ENCODE assay signal across 1 cellular context in genomic region chr4:3354455-3354811, GRCh38.
TF ChIP-seq lines count a peak whose summit lies in the region.

No MANE protein-coding gene starts in this region.

TF ChIP-seq in HepG2, 621 proteins besides CTCF, POLR2A, EP300 and RAD21 (continued from another document and continues in another):
- no peak for TF ChIP-seq ZBTB37 (CRISPR knock-in tag; IDR thresholded peaks at IDR 0.05)
- no peak for TF ChIP-seq SRSF9 (IDR thresholded peaks at IDR 0.05; ENCODE audit: borderline replicate concordance, insufficient read depth, low read depth, low read length, poor library complexity, severe bottlenecking)
- no peak for TF ChIP-seq ZFYVE20 (CRISPR knock-in tag; IDR thresholded peaks at IDR 0.05; ENCODE audit: borderline replicate concordance, low read depth)
- no peak for TF ChIP-seq ZNF44 (CRISPR knock-in tag; IDR thresholded peaks at IDR 0.05)
- no peak for TF ChIP-seq YY1 (IDR thresholded peaks at IDR 0.05; ENCODE audit: insufficient read depth, insufficient replicate concordance, low read depth, low read length)
- peak; percentile 53; the same call in 1 of the 2 replicates for TF ChIP-seq ZSCAN5A (CRISPR knock-in tag; IDR thresholded peaks at IDR 0.05; ENCODE audit: borderline replicate concordance)
- no peak for TF ChIP-seq HMGA1 (CRISPR knock-in tag; conservative IDR thresholded peaks at IDR 0.05)
- TF ChIP-seq GLMP (CRISPR knock-in tag; IDR thresholded peaks at IDR 0.05; ENCODE audit: borderline replicate concordance) = no peak
- no peak for TF ChIP-seq ZNF512B (CRISPR knock-in tag; IDR thresholded peaks at IDR 0.05; ENCODE audit: borderline replicate concordance)
- no peak for TF ChIP-seq ZNF33A (CRISPR knock-in tag; IDR thresholded peaks at IDR 0.05; ENCODE audit: borderline replicate concordance)
- TF ChIP-seq, protein P1, sequence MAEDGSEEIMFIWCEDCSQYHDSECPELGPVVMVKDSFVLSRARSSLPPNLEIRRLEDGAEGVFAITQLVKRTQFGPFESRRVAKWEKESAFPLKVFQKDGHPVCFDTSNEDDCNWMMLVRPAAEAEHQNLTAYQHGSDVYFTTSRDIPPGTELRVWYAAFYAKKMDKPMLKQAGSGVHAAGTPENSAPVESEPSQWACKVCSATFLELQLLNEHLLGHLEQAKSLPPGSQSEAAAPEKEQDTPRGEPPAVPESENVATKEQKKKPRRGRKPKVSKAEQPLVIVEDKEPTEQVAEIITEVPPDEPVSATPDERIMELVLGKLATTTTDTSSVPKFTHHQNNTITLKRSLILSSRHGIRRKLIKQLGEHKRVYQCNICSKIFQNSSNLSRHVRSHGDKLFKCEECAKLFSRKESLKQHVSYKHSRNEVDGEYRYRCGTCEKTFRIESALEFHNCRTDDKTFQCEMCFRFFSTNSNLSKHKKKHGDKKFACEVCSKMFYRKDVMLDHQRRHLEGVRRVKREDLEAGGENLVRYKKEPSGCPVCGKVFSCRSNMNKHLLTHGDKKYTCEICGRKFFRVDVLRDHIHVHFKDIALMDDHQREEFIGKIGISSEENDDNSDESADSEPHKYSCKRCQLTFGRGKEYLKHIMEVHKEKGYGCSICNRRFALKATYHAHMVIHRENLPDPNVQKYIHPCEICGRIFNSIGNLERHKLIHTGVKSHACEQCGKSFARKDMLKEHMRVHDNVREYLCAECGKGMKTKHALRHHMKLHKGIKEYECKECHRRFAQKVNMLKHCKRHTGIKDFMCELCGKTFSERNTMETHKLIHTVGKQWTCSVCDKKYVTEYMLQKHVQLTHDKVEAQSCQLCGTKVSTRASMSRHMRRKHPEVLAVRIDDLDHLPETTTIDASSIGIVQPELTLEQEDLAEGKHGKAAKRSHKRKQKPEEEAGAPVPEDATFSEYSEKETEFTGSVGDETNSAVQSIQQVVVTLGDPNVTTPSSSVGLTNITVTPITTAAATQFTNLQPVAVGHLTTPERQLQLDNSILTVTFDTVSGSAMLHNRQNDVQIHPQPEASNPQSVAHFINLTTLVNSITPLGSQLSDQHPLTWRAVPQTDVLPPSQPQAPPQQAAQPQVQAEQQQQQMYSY (CRISPR knock-in tag; IDR thresholded peaks at IDR 0.05) = no peak
- TF ChIP-seq ZNF446 (CRISPR knock-in tag; IDR thresholded peaks at IDR 0.05) = no peak
- no peak for TF ChIP-seq ZNF879 (CRISPR knock-in tag; IDR thresholded peaks at IDR 0.05)
- TF ChIP-seq IKZF1 (IDR thresholded peaks at IDR 0.05) = no peak
- TF ChIP-seq, protein P2, sequence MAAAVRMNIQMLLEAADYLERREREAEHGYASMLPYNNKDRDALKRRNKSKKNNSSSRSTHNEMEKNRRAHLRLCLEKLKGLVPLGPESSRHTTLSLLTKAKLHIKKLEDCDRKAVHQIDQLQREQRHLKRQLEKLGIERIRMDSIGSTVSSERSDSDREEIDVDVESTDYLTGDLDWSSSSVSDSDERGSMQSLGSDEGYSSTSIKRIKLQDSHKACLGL (CRISPR knock-in tag; IDR thresholded peaks at IDR 0.05) = no peak
- TF ChIP-seq TEAD3 (CRISPR knock-in tag; optimal IDR thresholded peaks at IDR 0.05; ENCODE audit: borderline replicate concordance) = peak; percentile 86
- TF ChIP-seq, protein P3, sequence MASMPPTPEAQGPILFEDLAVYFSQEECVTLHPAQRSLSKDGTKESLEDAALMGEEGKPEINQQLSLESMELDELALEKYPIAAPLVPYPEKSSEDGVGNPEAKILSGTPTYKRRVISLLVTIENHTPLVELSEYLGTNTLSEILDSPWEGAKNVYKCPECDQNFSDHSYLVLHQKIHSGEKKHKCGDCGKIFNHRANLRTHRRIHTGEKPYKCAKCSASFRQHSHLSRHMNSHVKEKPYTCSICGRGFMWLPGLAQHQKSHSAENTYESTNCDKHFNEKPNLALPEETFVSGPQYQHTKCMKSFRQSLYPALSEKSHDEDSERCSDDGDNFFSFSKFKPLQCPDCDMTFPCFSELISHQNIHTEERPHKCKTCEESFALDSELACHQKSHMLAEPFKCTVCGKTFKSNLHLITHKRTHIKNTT (CRISPR knock-in tag; IDR thresholded peaks at IDR 0.05) = no peak
- TF ChIP-seq SOX5 (CRISPR knock-in tag; IDR thresholded peaks at IDR 0.05; ENCODE audit: borderline replicate concordance) = peak; percentile 98
- TF ChIP-seq PBX3 (CRISPR knock-in tag; IDR thresholded peaks at IDR 0.05; ENCODE audit: borderline replicate concordance) = no peak
- TF ChIP-seq ZNF501 (CRISPR knock-in tag; IDR thresholded peaks at IDR 0.05) = no peak
- no peak for TF ChIP-seq SP1 (IDR thresholded peaks at IDR 0.05)
- TF ChIP-seq SP1 (CRISPR knock-in tag; IDR thresholded peaks at IDR 0.05) = 0 out of 2 replicates have a peak, but pooled peaks have one; percentile 23
- TF ChIP-seq HES4 (CRISPR knock-in tag; IDR thresholded peaks at IDR 0.05; ENCODE audit: borderline replicate concordance) = no peak
- no peak for TF ChIP-seq ZNF687 (CRISPR knock-in tag; IDR thresholded peaks at IDR 0.05)
- TF ChIP-seq MLLT10 (CRISPR knock-in tag; IDR thresholded peaks at IDR 0.05) = no peak
- peak; percentile 97 for TF ChIP-seq PHF5A (CRISPR knock-in tag; IDR thresholded peaks at IDR 0.05; ENCODE audit: low read depth, unreplicated experiment)
- no peak for TF ChIP-seq ZKSCAN5 (CRISPR knock-in tag; IDR thresholded peaks at IDR 0.05)
- TF ChIP-seq, protein P4, sequence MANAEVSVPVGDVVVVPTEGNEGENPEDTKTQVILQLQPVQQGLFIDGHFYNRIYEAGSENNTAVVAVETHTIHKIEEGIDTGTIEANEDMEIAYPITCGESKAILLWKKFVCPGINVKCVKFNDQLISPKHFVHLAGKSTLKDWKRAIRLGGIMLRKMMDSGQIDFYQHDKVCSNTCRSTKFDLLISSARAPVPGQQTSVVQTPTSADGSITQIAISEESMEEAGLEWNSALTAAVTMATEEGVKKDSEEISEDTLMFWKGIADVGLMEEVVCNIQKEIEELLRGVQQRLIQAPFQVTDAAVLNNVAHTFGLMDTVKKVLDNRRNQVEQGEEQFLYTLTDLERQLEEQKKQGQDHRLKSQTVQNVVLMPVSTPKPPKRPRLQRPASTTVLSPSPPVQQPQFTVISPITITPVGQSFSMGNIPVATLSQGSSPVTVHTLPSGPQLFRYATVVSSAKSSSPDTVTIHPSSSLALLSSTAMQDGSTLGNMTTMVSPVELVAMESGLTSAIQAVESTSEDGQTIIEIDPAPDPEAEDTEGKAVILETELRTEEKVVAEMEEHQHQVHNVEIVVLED (CRISPR knock-in tag; IDR thresholded peaks at IDR 0.05; ENCODE audit: borderline replicate concordance) = peak; percentile 62; the same call in 1 of the 2 replicates
- no peak for TF ChIP-seq JUN (CRISPR knock-in tag; IDR thresholded peaks at IDR 0.05)
- TF ChIP-seq ZZZ3 (CRISPR knock-in tag; IDR thresholded peaks at IDR 0.05; ENCODE audit: borderline replicate concordance) = no peak
- no peak for TF ChIP-seq ZFP62 (CRISPR knock-in tag; IDR thresholded peaks at IDR 0.05)
- TF ChIP-seq FOXA3 (CRISPR knock-in tag; IDR thresholded peaks at IDR 0.05) = peak; percentile 99
- TF ChIP-seq MED13 (CRISPR knock-in tag; IDR thresholded peaks at IDR 0.05) = 0 out of 2 replicates have a peak, but pooled peaks have one; percentile 58
